ENCODE assay signal across 29 cellular contexts in the genomic region with DNA sequence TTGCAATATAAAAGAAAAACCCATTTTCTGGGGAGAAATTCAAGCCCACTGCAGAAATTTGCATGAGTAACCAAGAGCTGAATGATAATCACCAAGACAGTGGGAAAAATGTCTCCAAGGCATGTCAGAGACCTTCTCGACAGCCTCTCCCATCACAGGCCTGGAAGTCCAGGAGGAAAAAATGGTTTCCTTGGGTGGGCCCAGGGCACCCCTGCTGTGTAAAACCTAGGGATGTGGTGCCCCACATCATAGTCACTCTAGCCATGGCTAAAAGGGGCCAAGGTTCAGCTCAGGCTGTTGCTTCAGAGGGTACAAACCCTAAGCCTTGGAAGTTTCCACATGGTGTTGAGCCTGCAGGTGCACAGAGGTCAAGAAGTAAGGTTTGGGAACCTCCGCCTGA.
"Had no signal": no experiment of that assay in that cellular context is flagged by ENCODE, and none has a peak within 500 bp of the region (broad histone marks: within the 10 kb centered on the region; RNA-seq: fewer than 3 reads in every experiment).

No MANE protein-coding gene starts in this region.

- H3K27ac ChIP-seq: stomach, suprapubic skin, testis, thoracic aorta, thyroid gland, tibial artery, tibial nerve, transverse colon, upper lobe of left lung, upper lobe of right lung, uterus, vagina had no signal

- ATAC-seq: stimulated activated effector memory CD8-positive, alpha-beta T cell treated with anti-CD3 and anti-CD28 coated beads, Interleukin-12 subunit alpha, Interleukin-12 subunit beta, amount 100 ng/mL, for 72 hours; stimulated activated memory B cell treated with anti-CD40 and anti-IgM and Interleukin-4, amounts not matched to agents 10 μg/mL and 1 μg/mL and 100 μg/mL, for 72 hours; stimulated activated naive B cell treated with anti-CD40 and anti-IgM and Interleukin-4, amounts not matched to agents 10 μg/mL and 1 μg/mL and 100 μg/mL, for 72 hours; stimulated activated naive CD8-positive, alpha-beta T cell treated with anti-CD3 and anti-CD28 coated beads, Interleukin-15, amount 100 ng/mL, for 72 hours; stimulated activated naive CD8-positive, alpha-beta T cell treated with anti-CD3 and anti-CD28 coated beads, Interleukin-15, Interleukin-2, amounts not matched to agents 100 U/mL and 50 U/mL, for 24 hours; upper lobe of right lung had no signal

- DNase-seq: stimulated activated CD4-positive, alpha-beta T cell treated with anti-CD3 and anti-CD28 coated beads, Interleukin-2, amount 100 ng/mL, for 48 hours; stimulated activated CD4-positive, alpha-beta T cell treated with anti-CD3 and anti-CD28 coated beads, Interleukin-4, amount 100 ng/mL, for 1 hour; stimulated activated CD4-positive, alpha-beta T cell treated with anti-CD3 and anti-CD28 coated beads, Interleukin-4, amount 100 ng/mL, for 24 hours; stimulated activated CD4-positive, alpha-beta T cell treated with anti-CD3 and anti-CD28 coated beads, Interleukin-4, amount 100 ng/mL, for 4 hours; stimulated activated CD8-positive, alpha-beta memory T cell treated with anti-CD3 and anti-CD28 coated beads, Interleukin-4, amount 100 ng/mL, for 48 hours; stimulated activated naive B cell treated with anti-CD40 and anti-IgM and Interleukin-4, amounts not matched to agents 10 μg/mL and 1 μg/mL and 100 μg/mL, for 72 hours; stimulated activated naive CD4-positive, alpha-beta T cell; stimulated activated naive CD4-positive, alpha-beta T cell treated with Interleukin-2 at 50 U/mL for 16 hours; stimulated activated naive CD8-positive, alpha-beta T cell treated with anti-CD3 and anti-CD28 coated beads, Interleukin-15, amount 100 ng/mL, for 72 hours; stimulated activated naive CD8-positive, alpha-beta T cell treated with anti-CD3 and anti-CD28 coated beads, Interleukin-15, Interleukin-2, amounts not matched to agents 100 U/mL and 50 U/mL, for 24 hours; stomach; substantia nigra; testis; thyroid gland; tibial artery; transverse colon; trophoblast cell; upper lobe of left lung; upper lobe of right lung; uterus had no signal

- H3K4me3 ChIP-seq: stomach, suprapubic skin, testis, thoracic aorta, thyroid gland, tibial artery, tibial nerve, transverse colon, upper lobe of left lung, upper lobe of right lung, uterus, vagina had no signal

- H3K27ac Mint-ChIP-seq: stimulated activated effector memory CD8-positive, alpha-beta T cell treated with anti-CD3 and anti-CD28 coated beads, Interleukin-12 subunit alpha, Interleukin-12 subunit beta, amount 100 ng/mL, for 72 hours; stimulated activated memory B cell treated with anti-CD40 and anti-IgM and Interleukin-4, amounts not matched to agents 10 μg/mL and 1 μg/mL and 100 μg/mL, for 72 hours; stimulated activated naive B cell treated with anti-CD40 and anti-IgM and Interleukin-4, amounts not matched to agents 10 μg/mL and 1 μg/mL and 100 μg/mL, for 72 hours; stimulated activated naive CD8-positive, alpha-beta T cell treated with anti-CD3 and anti-CD28 coated beads, Interleukin-15, amount 100 ng/mL, for 72 hours; stimulated activated naive CD8-positive, alpha-beta T cell treated with anti-CD3 and anti-CD28 coated beads, Interleukin-15, Interleukin-2, amounts not matched to agents 100 ng/mL and 50 ng/mL, for 24 hours; type B pancreatic cell had no signal

- H3K27me3 Mint-ChIP-seq: stimulated activated memory B cell treated with anti-CD40 and anti-IgM and Interleukin-4, amounts not matched to agents 10 μg/mL and 1 μg/mL and 100 μg/mL, for 72 hours; stimulated activated naive B cell treated with anti-CD40 and anti-IgM and Interleukin-4, amounts not matched to agents 10 μg/mL and 1 μg/mL and 100 μg/mL, for 72 hours; stimulated activated naive CD8-positive, alpha-beta T cell treated with anti-CD3 and anti-CD28 coated beads, Interleukin-15, amount 100 ng/mL, for 72 hours; stimulated activated naive CD8-positive, alpha-beta T cell treated with anti-CD3 and anti-CD28 coated beads, Interleukin-15, Interleukin-2, amounts not matched to agents 100 ng/mL and 50 ng/mL, for 24 hours; type B pancreatic cell had no signal

- H3K4me1 Mint-ChIP-seq: stimulated activated effector memory CD8-positive, alpha-beta T cell treated with anti-CD3 and anti-CD28 coated beads, Interleukin-12 subunit alpha, Interleukin-12 subunit beta, amount 100 ng/mL, for 72 hours; stimulated activated memory B cell treated with anti-CD40 and anti-IgM and Interleukin-4, amounts not matched to agents 10 μg/mL and 1 μg/mL and 100 μg/mL, for 72 hours; stimulated activated naive B cell treated with anti-CD40 and anti-IgM and Interleukin-4, amounts not matched to agents 10 μg/mL and 1 μg/mL and 100 μg/mL, for 72 hours; stimulated activated naive CD8-positive, alpha-beta T cell treated with anti-CD3 and anti-CD28 coated beads, Interleukin-15, amount 100 ng/mL, for 72 hours had no signal

- FAIRE-seq: urothelium cell line had no signal

- H3K36me3 ChIP-seq: suprapubic skin, thyroid gland, transverse colon, upper lobe of right lung, uterus, vagina had no signal

- H3K9me3 ChIP-seq: stomach, suprapubic skin, testis, thoracic aorta, thyroid gland, tibial artery, tibial nerve, transverse colon, upper lobe of left lung, upper lobe of right lung, vagina had no signal

- H3K4me3 Mint-ChIP-seq: stimulated activated effector memory CD8-positive, alpha-beta T cell treated with anti-CD3 and anti-CD28 coated beads, Interleukin-12 subunit alpha, Interleukin-12 subunit beta, amount 100 ng/mL, for 72 hours; stimulated activated memory B cell treated with anti-CD40 and anti-IgM and Interleukin-4, amounts not matched to agents 10 μg/mL and 1 μg/mL and 100 μg/mL, for 72 hours; stimulated activated naive B cell treated with anti-CD40 and anti-IgM and Interleukin-4, amounts not matched to agents 10 μg/mL and 1 μg/mL and 100 μg/mL, for 72 hours; stimulated activated naive CD8-positive, alpha-beta T cell treated with anti-CD3 and anti-CD28 coated beads, Interleukin-15, amount 100 ng/mL, for 72 hours; stimulated activated naive CD8-positive, alpha-beta T cell treated with anti-CD3 and anti-CD28 coated beads, Interleukin-15, Interleukin-2, amounts not matched to agents 100 ng/mL and 50 ng/mL, for 24 hours; type B pancreatic cell had no signal

- H3K4me1 ChIP-seq: suprapubic skin, testis, tibial nerve, transverse colon, upper lobe of right lung, uterus, vagina had no signal

- H3K36me3 Mint-ChIP-seq: stimulated activated effector memory CD8-positive, alpha-beta T cell treated with anti-CD3 and anti-CD28 coated beads, Interleukin-12 subunit alpha, Interleukin-12 subunit beta, amount 100 ng/mL, for 72 hours; stimulated activated memory B cell treated with anti-CD40 and anti-IgM and Interleukin-4, amounts not matched to agents 10 μg/mL and 1 μg/mL and 100 μg/mL, for 72 hours; stimulated activated naive B cell treated with anti-CD40 and anti-IgM and Interleukin-4, amounts not matched to agents 10 μg/mL and 1 μg/mL and 100 μg/mL, for 72 hours had no signal
